In genomic region chr3:65953881-65954733, GRCh38 we compare ENCODE assay signal across 10 cellular contexts.
A peak's percentile ranks its signal among the peaks of the same experiment; 100 is the strongest.
DNase-seq lines count a peak whose midpoint lies in the region; ATAC-seq, FAIRE-seq and TF ChIP-seq lines count a peak whose summit lies in the region.
"Had no signal": no experiment of that assay in that cellular context is flagged by ENCODE, and none has a peak within 500 bp of the region (broad histone marks: within the 10 kb centered on the region; RNA-seq: fewer than 3 reads in every experiment).

No MANE protein-coding gene starts in this region.

- CTCF ChIA-PET in endothelial cell of umbilical vein (lab: Charles Lee), result interaction anchor here (0.6 to 2.4 kb wide), 6 partner anchors 9 to 183 kb away, joined by 3 to 10 read pairs (median 4); no protein-coding TSS in a partner anchor

- 47% methylated on average over 16 of the region's 16 CpGs for WGBS in urinary bladder

- H3K4me3 Mint-ChIP-seq in mesothelial cell of epicardium, result no peak overlapping the region

- ATAC-seq in GM18519 (IDR thresholded peaks at IDR 0.05; ENCODE audit: low FRiP score, unreplicated experiment), result no peak

- no peaks in the 10 kb centered on the region for H3K9me3 Mint-ChIP-seq in mesothelial cell of epicardium

- peak overlapping the region; percentile 99 for H3K27ac Mint-ChIP-seq in mesothelial cell of epicardium

- no peaks in the 10 kb centered on the region for H4K20me1 ChIP-seq in endothelial cell of umbilical vein (replicated peaks; ENCODE audit: control insufficient read depth, extremely low read depth, insufficient read depth, low read length)

- peak overlapping the region; percentile 68 for H3K4me2 ChIP-seq in endothelial cell of umbilical vein (ENCODE audit: insufficient read depth, low read length)

- H3K4me1 ChIP-seq in endothelial cell of umbilical vein (ENCODE audit: control insufficient read depth, extremely low read depth, insufficient read depth, low read length), result peaks cover 76% of the 10 kb centered on the region
- H3K4me1 ChIP-seq in urinary bladder (ENCODE audit: insufficient read depth), result no peaks in the 10 kb centered on the region

- H3K36me3 ChIP-seq in endothelial cell of umbilical vein (ENCODE audit: control insufficient read depth in 2 of 2, extremely low read depth in 1 of 2, insufficient read depth in 2 of 2, low read length in 2 of 2) (no peaks in the 10 kb centered on the region), urinary bladder (ENCODE audit: insufficient read depth) (no peaks in the 10 kb centered on the region)

- H2AFZ ChIP-seq in endothelial cell of umbilical vein (ENCODE audit: low read depth, low read length), result peak overlapping the region; percentile 12

- H3K9ac ChIP-seq in endothelial cell of umbilical vein (replicated peaks; ENCODE audit: extremely low read depth, insufficient read depth, low read length), result peak overlapping the region; percentile 22

- peaks cover 8% of the 10 kb centered on the region for H3K79me2 ChIP-seq in endothelial cell of umbilical vein (ENCODE audit: control insufficient read depth, insufficient read depth, low read length)

- POLR2A ChIA-PET in endothelial cell of umbilical vein (lab: Charles Lee), result no interaction called here

- H3K27me3 ChIP-seq in endothelial cell of umbilical vein (ENCODE audit: control insufficient read depth in 2 of 2, insufficient read depth in 2 of 2, low read length in 2 of 2), result no peaks in the 10 kb centered on the region

- H3K4me3 ChIP-seq in endothelial cell of umbilical vein (replicated peaks in 1 of 3; ENCODE audit: insufficient read depth in 1 of 3, low read depth in 1 of 3, low read length in 3 of 3) (no peak overlapping the region), urinary bladder (ENCODE audit: low read depth, low read length) (no peak overlapping the region)

- no peaks in the 10 kb centered on the region for H3K9me3 ChIP-seq in endothelial cell of umbilical vein (replicated peaks; ENCODE audit: control insufficient read depth, insufficient read depth, low read length)

- peaks cover 65% of the 10 kb centered on the region for H3K4me1 Mint-ChIP-seq in mesothelial cell of epicardium

- dilution Hi-C loops in endothelial cell of umbilical vein (cut with MboI; ENCODE audit: extremely low pct_ligation_motif_present, low sequenced_read_pairs), result no loop called here

- intact Hi-C loops in endothelial cell of umbilical vein (cut with micrococcal nuclease), result loop anchor here (2.0 kb wide), 1 partner anchor 85 kb away; the partner anchor contains the start of gene MAGI1

- no peaks in the 10 kb centered on the region for H3K9me1 ChIP-seq in endothelial cell of umbilical vein (replicated peaks; ENCODE audit: control insufficient read depth, extremely low read depth, insufficient read depth, low read length)

- TF ChIP-seq CTCF in endothelial cell of umbilical vein (IDR thresholded peaks at IDR 0.05; ENCODE audit: extremely low read depth in 1 of 2, insufficient read depth in 1 of 2, low read depth in 1 of 2, low read length in 2 of 2) (no peak), mesothelial cell of epicardium (IDR thresholded peaks at IDR 0.05; ENCODE audit: unreplicated experiment) (no peak)

- peak; percentile 12 for FAIRE-seq in endothelial cell of umbilical vein (lab: Jason Lieb, UNC)

- peaks cover 1% of the 10 kb centered on the region for H3K36me3 Mint-ChIP-seq in mesothelial cell of epicardium

- peak overlapping the region; percentile 70 for H3K27ac ChIP-seq in endothelial cell of umbilical vein (ENCODE audit: insufficient read depth, low read depth, low read length)
- peak overlapping the region; percentile 72 for H3K27ac ChIP-seq in urinary bladder (ENCODE audit: low read depth)

- no peak for TF ChIP-seq POLR2A in endothelial cell of umbilical vein (IDR thresholded peaks at IDR 0.05; ENCODE audit: low read depth, low read length)

- DNase-seq in NCI-H2029 (lab: John Stamatoyannopoulos, UW) (peak; percentile 31), NCI-H2029 treated with DMSO at 0.1 percent for 48 hours (lab: John Stamatoyannopoulos, UW) (no peak), endothelial cell of umbilical vein (ENCODE audit: low read depth, low spot score) (peak; percentile 70), mesothelial cell of epicardium (ENCODE audit: low spot score in 2 of 2, unreplicated experiment in 2 of 2) (no peak), SKM-1 (lab: John Stamatoyannopoulos, UW; ENCODE audit: unreplicated experiment) (no peak), occipital lobe (lab: John Stamatoyannopoulos, UW) (no peak)
- DNase-seq: stimulated activated CD4-positive, alpha-beta T cell treated with anti-CD3 and anti-CD28 coated beads, Interleukin-15, amount 100 ng/mL, for 24 hours; T-helper 1 cell had no signal

- TSS peak; percentile 49 for BruUV-seq in endothelial cell of umbilical vein (replicated peaks; lab: Mats Ljungman, UMichigan)

- no peaks in the 10 kb centered on the region for H3K27me3 Mint-ChIP-seq in mesothelial cell of epicardium (ENCODE audit: low read depth)

TF ChIP-seq in endothelial cell of umbilical vein, 7 proteins besides CTCF, POLR2A, EP300 and RAD21:
- TF ChIP-seq FOS (IDR thresholded peaks at IDR 0.05; ENCODE audit: borderline replicate concordance, insufficient read depth, low read length), result peak; percentile 13
- no peak for TF ChIP-seq MAX (IDR thresholded peaks at IDR 0.05; ENCODE audit: insufficient read depth, insufficient read length)
TF ChIP-seq in endothelial cell of umbilical vein: peak in this region for 1.

Comparison
In these comparisons a context has a peak if more than half of its experiments do, and no peak if none do; other contexts are left out.
1. DNase-seq: peak in NCI-H2029 (single experiment) and endothelial cell of umbilical vein (single experiment); none in NCI-H2029 treated with DMSO at 0.1 percent for 48 hours (single experiment), mesothelial cell of epicardium (0 of 2), SKM-1 (single experiment) and occipital lobe (single experiment).